ENCODE assay signal across 8 cellular contexts in the genomic region with DNA sequence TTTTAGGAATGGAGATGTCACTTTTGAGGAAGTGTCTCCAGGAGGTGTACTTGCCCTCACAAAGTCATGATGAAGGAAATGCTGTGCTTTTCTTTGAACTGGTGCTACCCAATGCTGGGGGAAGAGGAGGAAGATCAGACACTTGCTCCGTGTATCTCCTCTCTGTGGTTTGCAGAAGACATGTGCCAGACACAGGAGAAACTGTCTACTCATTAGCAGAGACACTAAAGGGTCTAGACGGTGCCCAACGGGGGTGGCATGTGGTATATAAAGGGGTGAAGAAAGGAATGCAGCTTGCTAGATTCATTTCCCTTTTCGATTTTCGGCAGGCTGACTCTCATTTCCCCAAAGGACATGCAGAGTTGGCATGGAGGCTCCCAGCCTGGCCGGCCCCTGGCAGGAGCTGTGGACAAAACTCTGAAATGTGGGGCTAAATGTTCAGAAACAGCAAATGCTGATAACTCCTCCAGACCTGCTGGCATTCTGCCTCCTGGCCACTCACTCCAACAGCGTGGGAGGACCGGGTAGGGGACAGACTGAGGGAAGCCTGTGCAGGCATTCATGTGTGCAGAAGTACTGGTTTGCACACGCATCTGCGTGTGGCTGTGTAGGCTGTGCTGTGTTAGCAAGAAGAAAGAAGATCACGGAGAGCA. TPM values are rescaled to one million over a fixed set of nuclear protein-coding genes. Genes with fewer than 3 reads are reported as not detected.
A peak's percentile ranks its signal among the peaks of the same experiment; 100 is the strongest.
DNase-seq lines count a peak whose midpoint lies in the region; ATAC-seq and TF ChIP-seq lines count a peak whose summit lies in the region.

No MANE protein-coding gene starts in this region.

- ATAC-seq in GM19043 (IDR thresholded peaks at IDR 0.05; ENCODE audit: low read depth, unreplicated experiment) (peak; percentile 73), HG03565 (IDR thresholded peaks at IDR 0.05; ENCODE audit: unreplicated experiment) (peak; percentile 74)

- no peak overlapping the region for H3K4me3 ChIP-seq in neuronal stem cell (ENCODE audit: low read length in 2 of 2)

- H3K9me3 ChIP-seq in neuronal stem cell (replicated peaks in 1 of 2; ENCODE audit: control insufficient read depth in 2 of 2, insufficient read depth in 1 of 2, low read depth in 1 of 2, low read length in 2 of 2) = no peaks in the 10 kb centered on the region

- no peak overlapping the region for H3K27ac ChIP-seq in neuronal stem cell (replicated peaks; ENCODE audit: low read length)

- CTCF ChIA-PET in HEK293T (lab: Yijun Ruan, JAX) = interaction anchor here (0.6 kb wide), 1 partner anchor 1614 kb away, joined by 3 read pairs; no protein-coding TSS in a partner anchor

- no peak overlapping the region for H2BK15ac ChIP-seq in neuronal stem cell (ENCODE audit: low read length)

- no peak overlapping the region for H2BK120ac ChIP-seq in neuronal stem cell (ENCODE audit: low read depth, low read length)

- H3K9ac ChIP-seq in neuronal stem cell (ENCODE audit: low read depth, low read length, poor library complexity) = no peak overlapping the region

- peak overlapping the region; percentile 89 for H2AFZ ChIP-seq in neuronal stem cell (ENCODE audit: low read length)

- no CpG with 5 or more reads among the region's 11 CpGs for WGBS in neuronal stem cell (ENCODE audit: extremely low coverage in 2 of 2, insufficient read length in 2 of 2, insufficient replicate concordance in 1 of 2), 2 donors

- H3K4ac ChIP-seq in neuronal stem cell (ENCODE audit: low read length) = no peak overlapping the region

- H3K4me1 ChIP-seq in neuronal stem cell (ENCODE audit: control insufficient read depth in 2 of 2, insufficient read depth in 1 of 2, low read depth in 1 of 2, low read length in 2 of 2) = peaks cover 5 to 23% of the 10 kb centered on the region in 2 donors

- no peaks in the 10 kb centered on the region for H3K36me3 ChIP-seq in neuronal stem cell (replicated peaks in 1 of 2; ENCODE audit: control insufficient read depth in 2 of 2, insufficient read depth in 2 of 2, low read length in 2 of 2)

- H3K4me2 ChIP-seq in neuronal stem cell (ENCODE audit: insufficient read depth, low read length, poor library complexity, severe bottlenecking) = no peak overlapping the region

- POLR2A ChIA-PET in HEK293T (lab: Yijun Ruan, JAX) = no interaction called here

- no peak overlapping the region for H4K91ac ChIP-seq in neuronal stem cell (ENCODE audit: low read depth, low read length, poor library complexity)

- H3K23ac ChIP-seq in neuronal stem cell (ENCODE audit: low read depth, low read length, poor library complexity) = no peak overlapping the region

- H3K14ac ChIP-seq in neuronal stem cell (ENCODE audit: low read length) = no peak overlapping the region

- no peaks in the 10 kb centered on the region for H3K27me3 ChIP-seq in neuronal stem cell (ENCODE audit: control insufficient read depth in 3 of 3, insufficient read depth in 3 of 3, low read depth in 1 of 3, low read length in 3 of 3)

- H2BK12ac ChIP-seq in neuronal stem cell (ENCODE audit: low read length) = no peak overlapping the region

- DNase-seq in cerebellar cortex (ENCODE audit: low spot score) (peak; percentile 34), neuronal stem cell (ENCODE audit: low spot score) (no peak), NCI-H2081 (lab: John Stamatoyannopoulos, UW) (no peak), T-helper 2 cell (no peak), HEK293T (ENCODE audit: extremely low spot score) (no peak), cerebellar nuclear complex (lab: John Stamatoyannopoulos, UW) (no peak)

- H4K8ac ChIP-seq in neuronal stem cell (ENCODE audit: low read depth, low read length) = no peak overlapping the region

- no peak overlapping the region for H3K18ac ChIP-seq in neuronal stem cell (ENCODE audit: low read length)

- no peaks in the 10 kb centered on the region for H3K79me1 ChIP-seq in neuronal stem cell (ENCODE audit: low read depth, low read length)

- no peak overlapping the region for H2AK5ac ChIP-seq in neuronal stem cell (ENCODE audit: low read depth, low read length)

- no peak overlapping the region for H2BK5ac ChIP-seq in neuronal stem cell (ENCODE audit: low read length)

TF ChIP-seq in HEK293T, 16 proteins besides CTCF, POLR2A, EP300 and RAD21:
- no peak for TF ChIP-seq ZNF384 (IDR thresholded peaks at IDR 0.05)
- no peak for TF ChIP-seq FOXM1 (IDR thresholded peaks at IDR 0.05; ENCODE audit: borderline replicate concordance)
- TF ChIP-seq ARNT (IDR thresholded peaks at IDR 0.05) = no peak
- TF ChIP-seq TARDBP (IDR thresholded peaks at IDR 0.05) = no peak
- TF ChIP-seq L3MBTL2 (conservative IDR thresholded peaks at IDR 0.05) = no peak
- TF ChIP-seq BHLHE40 (IDR thresholded peaks at IDR 0.05; ENCODE audit: borderline replicate concordance) = no peak
- TF ChIP-seq LEF1 (IDR thresholded peaks at IDR 0.05; ENCODE audit: borderline replicate concordance) = no peak
- no peak for TF ChIP-seq HDGF (IDR thresholded peaks at IDR 0.05; ENCODE audit: borderline replicate concordance)
- no peak for TF ChIP-seq CTBP1 (IDR thresholded peaks at IDR 0.05; ENCODE audit: borderline replicate concordance)
- TF ChIP-seq NFRKB (IDR thresholded peaks at IDR 0.05) = no peak
- no peak for TF ChIP-seq FOXA1 (IDR thresholded peaks at IDR 0.05)
- no peak for TF ChIP-seq FOXK2 (IDR thresholded peaks at IDR 0.05)
- no peak for TF ChIP-seq ELF4 (IDR thresholded peaks at IDR 0.05)

RNA-seq across cellular contexts. Expression of gene QKI, which starts 59.6 kb away (rescaled TPM):
- 174 TPM for polyA plus RNA-seq in neuronal stem cell (2013, experiment 1 of 2)
- polyA plus RNA-seq in neuronal stem cell (2013, experiment 2 of 2) = 177 TPM
